In the genomic region with DNA sequence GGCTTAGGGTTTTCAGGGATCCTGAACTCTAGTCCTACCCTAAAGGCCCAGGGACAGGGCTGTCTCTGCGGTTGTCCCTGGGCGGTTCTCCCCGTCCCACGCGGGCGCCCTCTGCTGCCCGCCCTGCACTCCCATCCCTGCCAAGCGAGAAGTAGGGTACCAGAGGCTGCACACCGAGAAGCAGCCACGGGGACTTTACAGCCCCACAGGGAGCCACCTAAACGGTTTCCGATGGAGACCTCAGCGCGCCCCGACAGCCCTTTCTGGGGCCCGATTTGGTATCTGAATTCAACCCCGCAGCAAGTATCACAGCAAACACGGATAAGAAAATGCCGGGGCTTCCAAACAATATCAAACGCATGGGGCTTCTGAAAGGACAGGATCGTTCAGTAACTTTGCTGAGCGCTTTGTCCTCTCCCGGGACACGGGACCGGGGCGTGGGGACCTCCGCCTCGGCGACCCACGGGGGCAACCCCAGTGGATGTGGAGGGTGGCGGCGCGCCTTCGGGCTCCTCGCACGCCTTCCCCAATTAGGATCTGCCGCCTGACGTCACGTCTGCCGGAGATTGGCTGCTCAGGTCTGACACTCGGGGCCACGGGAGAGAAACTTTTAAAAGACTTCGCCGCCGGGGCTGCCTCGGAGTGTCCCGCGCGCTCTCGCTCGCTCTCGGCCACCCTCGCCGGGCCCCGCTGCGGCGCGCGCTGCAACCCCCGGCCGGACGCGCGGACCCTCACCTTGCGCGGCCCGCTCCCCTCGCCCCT, we compare ENCODE assay signal across 8 cellular contexts. TPM values are rescaled to one million over a fixed set of nuclear protein-coding genes. Genes with fewer than 3 reads are reported as not detected.
DNase-seq lines count a peak whose midpoint lies in the region; FAIRE-seq and TF ChIP-seq lines count a peak whose summit lies in the region.

A gene with protein sequence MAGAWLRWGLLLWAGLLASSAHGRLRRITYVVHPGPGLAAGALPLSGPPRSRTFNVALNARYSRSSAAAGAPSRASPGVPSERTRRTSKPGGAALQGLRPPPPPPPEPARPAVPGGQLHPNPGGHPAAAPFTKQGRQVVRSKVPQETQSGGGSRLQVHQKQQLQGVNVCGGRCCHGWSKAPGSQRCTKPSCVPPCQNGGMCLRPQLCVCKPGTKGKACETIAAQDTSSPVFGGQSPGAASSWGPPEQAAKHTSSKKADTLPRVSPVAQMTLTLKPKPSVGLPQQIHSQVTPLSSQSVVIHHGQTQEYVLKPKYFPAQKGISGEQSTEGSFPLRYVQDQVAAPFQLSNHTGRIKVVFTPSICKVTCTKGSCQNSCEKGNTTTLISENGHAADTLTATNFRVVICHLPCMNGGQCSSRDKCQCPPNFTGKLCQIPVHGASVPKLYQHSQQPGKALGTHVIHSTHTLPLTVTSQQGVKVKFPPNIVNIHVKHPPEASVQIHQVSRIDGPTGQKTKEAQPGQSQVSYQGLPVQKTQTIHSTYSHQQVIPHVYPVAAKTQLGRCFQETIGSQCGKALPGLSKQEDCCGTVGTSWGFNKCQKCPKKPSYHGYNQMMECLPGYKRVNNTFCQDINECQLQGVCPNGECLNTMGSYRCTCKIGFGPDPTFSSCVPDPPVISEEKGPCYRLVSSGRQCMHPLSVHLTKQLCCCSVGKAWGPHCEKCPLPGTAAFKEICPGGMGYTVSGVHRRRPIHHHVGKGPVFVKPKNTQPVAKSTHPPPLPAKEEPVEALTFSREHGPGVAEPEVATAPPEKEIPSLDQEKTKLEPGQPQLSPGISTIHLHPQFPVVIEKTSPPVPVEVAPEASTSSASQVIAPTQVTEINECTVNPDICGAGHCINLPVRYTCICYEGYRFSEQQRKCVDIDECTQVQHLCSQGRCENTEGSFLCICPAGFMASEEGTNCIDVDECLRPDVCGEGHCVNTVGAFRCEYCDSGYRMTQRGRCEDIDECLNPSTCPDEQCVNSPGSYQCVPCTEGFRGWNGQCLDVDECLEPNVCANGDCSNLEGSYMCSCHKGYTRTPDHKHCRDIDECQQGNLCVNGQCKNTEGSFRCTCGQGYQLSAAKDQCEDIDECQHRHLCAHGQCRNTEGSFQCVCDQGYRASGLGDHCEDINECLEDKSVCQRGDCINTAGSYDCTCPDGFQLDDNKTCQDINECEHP (N-terminal part only) (plus strand): TSS at position 640 of the 762 bp plus-strand sequence. CDS start 372 bp downstream, outside the sequence.

- no peaks in the 10 kb centered on the region for H3K36me3 ChIP-seq in skeletal muscle satellite cell (ENCODE audit: insufficient read depth, low read length)

- no peaks in the 10 kb centered on the region for H3K27me3 ChIP-seq in skeletal muscle satellite cell (ENCODE audit: control insufficient read depth, insufficient read depth, low read length)

- peak within 1 kb of the TSS; percentile 54 for H3K9ac ChIP-seq in skeletal muscle satellite cell (ENCODE audit: low read depth, low read length)

- TF ChIP-seq CTCF in GM12864 (IDR thresholded peaks at IDR 0.05; ENCODE audit: low read depth, low read length, missing control alignments) = peak; percentile 78
- TF ChIP-seq CTCF in LNCaP clone FGC (IDR thresholded peaks at IDR 0.05; ENCODE audit: control insufficient read depth, extremely low read depth, insufficient read depth) = peak; percentile 85

- no peaks in the 10 kb centered on the region for H3K4me1 ChIP-seq in skeletal muscle satellite cell (ENCODE audit: control insufficient read depth, insufficient read depth, low read length)

- H3K4me2 ChIP-seq in skeletal muscle satellite cell (ENCODE audit: low read length) = peak within 1 kb of the TSS; percentile 95

- H3K4me3 ChIP-seq in GM12864 (ENCODE audit: low read depth, low read length) (peak within 1 kb of the TSS; percentile 52), LNCaP clone FGC (ENCODE audit: low read depth, low read length) (peak within 1 kb of the TSS; percentile 55), skeletal muscle satellite cell (ENCODE audit: low read length) (peak within 1 kb of the TSS; percentile 70)

- in situ Hi-C loops in T47D (cut with HindIII; ENCODE audit: low pct_unique_long_range_greater_than_20kb, low sequenced_read_pairs) = no loop called here

- no peak for DNase-seq in GM12864 (ENCODE audit: low read depth)
- DNase-seq in H54 (ENCODE audit: insufficient read length, low spot score) = peak; percentile 77
- no peak for DNase-seq in LNCaP clone FGC (ENCODE audit: low read depth)
- peak; percentile 21 for DNase-seq in T-helper 9 cell
- DNase-seq in T47D (ENCODE audit: low read depth in 1 of 2, low spot score in 1 of 2) = peak; percentile 81 to 86
- peak; percentile 77 for DNase-seq in iPS-NIHi11 (ENCODE audit: low spot score)
- no peak for DNase-seq in NCI-H2029 (lab: John Stamatoyannopoulos, UW)

- TF ChIP-seq POLR2A in H54 (IDR thresholded peaks at IDR 0.05; ENCODE audit: low read depth, low read length) = 0 out of 2 replicates have a peak, but pooled peaks have one; percentile 22

- FAIRE-seq in H54 (lab: Jason Lieb, UNC) = peak; percentile 41

- H3K9me3 ChIP-seq in skeletal muscle satellite cell (replicated peaks; ENCODE audit: low read length) = no peaks in the 10 kb centered on the region

RNA-seq across cellular contexts. Expression of the gene that starts here (rescaled TPM):
- 261 and 474 TPM in 2 replicates for total RNA-seq in skeletal muscle satellite cell (2012; rRNA removed)

Comparison
In these comparisons a context has a peak if more than half of its experiments do, and no peak if none do; other contexts are left out.
1. DNase-seq: peak in H54 (single experiment), T-helper 9 cell (single experiment), T47D (2 of 2) and iPS-NIHi11 (single experiment); none in GM12864 (single experiment), LNCaP clone FGC (single experiment) and NCI-H2029 (single experiment).
2. Peak in every context shown above with its lines, with median percentiles within 50 percentile points of each other: H3K4me3 ChIP-seq.